ENCODE assay signal across 11 cellular contexts in the genomic region with DNA sequence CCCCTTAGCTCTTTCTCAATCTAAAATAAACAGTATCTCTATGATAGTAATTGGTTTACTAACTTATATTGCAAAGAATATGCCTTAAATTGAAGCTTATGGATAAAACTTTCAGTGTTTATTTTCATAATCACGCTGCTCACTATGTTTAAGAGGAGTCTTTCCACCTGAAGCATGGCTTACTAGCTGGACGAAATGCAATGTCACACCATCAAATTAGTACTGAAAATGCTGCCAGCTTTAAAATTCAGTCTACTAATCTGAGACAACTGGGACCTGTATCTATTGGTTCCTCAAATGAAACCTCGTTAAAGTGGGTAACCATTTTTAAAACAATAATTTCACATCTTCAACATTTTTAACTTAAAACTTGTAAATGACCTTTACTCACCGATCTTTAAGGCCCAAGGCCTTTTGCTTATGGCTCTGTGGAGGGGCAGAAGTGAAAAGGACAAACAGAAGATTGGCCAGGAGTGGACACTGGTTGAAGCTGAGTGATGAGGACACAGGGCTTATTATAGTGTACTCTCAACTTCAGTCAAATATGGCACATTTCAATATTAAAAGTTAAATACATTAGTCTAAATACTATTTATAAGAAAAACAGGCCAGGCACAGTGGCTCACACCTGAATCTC.
"Had no signal": no experiment of that assay in that cellular context is flagged by ENCODE, and none has a peak within 500 bp of the region (broad histone marks: within the 10 kb centered on the region; RNA-seq: fewer than 3 reads in every experiment).

No MANE protein-coding gene starts in this region.

- H3K36me3 ChIP-seq: HAP-1 had no signal

- DNase-seq: GM23248, GOT3, H7, H9, HCEC 1CT, HFFc6 had no signal

- FAIRE-seq: H1, H54 had no signal

- H3K4me3 ChIP-seq: GM23248, GM23338, HAP-1 had no signal

- H3K4me1 ChIP-seq: HAP-1 had no signal

- H3K9me3 ChIP-seq: HAP-1 had no signal

- H3K27ac ChIP-seq: GM23248 had no signal

- ATAC-seq: GM23338, HCT116 had no signal

- H3K9ac ChIP-seq: GM23248 had no signal

- H3K4me2 ChIP-seq: GM23338 had no signal

- H2AFZ ChIP-seq: GM23248, GM23338 had no signal
